9 cellular contexts compared by ENCODE assay signal in genomic region chr4:82801910-82802521, GRCh38. TPM values are rescaled to one million over a fixed set of nuclear protein-coding genes. Genes with fewer than 3 reads are reported as not detected.
A peak's percentile ranks its signal among the peaks of the same experiment; 100 is the strongest.
DNase-seq lines count a peak whose midpoint lies in the region; ATAC-seq and TF ChIP-seq lines count a peak whose summit lies in the region.
"Had no signal": no experiment of that assay in that cellular context is flagged by ENCODE, and none has a peak within 500 bp of the region (broad histone marks: within the 10 kb centered on the region; RNA-seq: fewer than 3 reads in every experiment).

No MANE protein-coding gene starts in this region.

- peak; percentile 29 for DNase-seq in COLO668 (lab: John Stamatoyannopoulos, UW; ENCODE audit: unreplicated experiment)
- no peak for DNase-seq in GM23338 (ENCODE audit: low spot score)
- DNase-seq in kidney tubule cell (ENCODE audit: low spot score): peak; percentile 38
- no peak for DNase-seq in activated CD8-positive, alpha-beta memory T cell treated with anti-CD3 and anti-CD28 coated beads, Interleukin-2, amount 50 U/mL, for 4 hours
- DNase-seq in SKM-1 (lab: John Stamatoyannopoulos, UW; ENCODE audit: unreplicated experiment): no peak
- DNase-seq: spleen had no signal

- H3K27me3 ChIP-seq in GM23338 (ENCODE audit: insufficient read depth): peaks cover 100% of the 10 kb centered on the region

- no peak overlapping the region for H3K4me3 ChIP-seq in GM23338
- H3K4me3 ChIP-seq: spleen had no signal

- no peak overlapping the region for H2AFZ ChIP-seq in GM23338

- no peak overlapping the region for H3K4me3 Mint-ChIP-seq in GM23338

- no peak for ATAC-seq in GM23338
- ATAC-seq in HG03045 (IDR thresholded peaks at IDR 0.05; ENCODE audit: unreplicated experiment): no peak
- no peak for ATAC-seq in HG02981 (IDR thresholded peaks at IDR 0.05; ENCODE audit: unreplicated experiment)

- no peak overlapping the region for H3K27ac Mint-ChIP-seq in GM23338

- H3K27ac ChIP-seq in GM23338 (ENCODE audit: low read depth): no peak overlapping the region
- H3K27ac ChIP-seq in VCaP: no peak overlapping the region
- H3K27ac ChIP-seq: spleen had no signal

- peaks cover 9% of the 10 kb centered on the region; the same call in 1 of the 2 replicates for H4K20me1 ChIP-seq in GM23338 (replicated peaks; ENCODE audit: insufficient read depth)

- no peaks in the 10 kb centered on the region for H3K36me3 ChIP-seq in GM23338 (ENCODE audit: insufficient read depth)
- H3K36me3 ChIP-seq: spleen had no signal

- peaks cover 16% of the 10 kb centered on the region for H3K4me1 Mint-ChIP-seq in GM23338

- H3K9me3 Mint-ChIP-seq in GM23338: no peaks in the 10 kb centered on the region

- no peaks in the 10 kb centered on the region for H3K79me2 ChIP-seq in GM23338 (replicated peaks; ENCODE audit: insufficient read depth)

- H3K4me1 ChIP-seq in GM23338 (ENCODE audit: insufficient read depth): peaks cover 7% of the 10 kb centered on the region

- H3F3A ChIP-seq in GM23338 (replicated peaks; ENCODE audit: low read depth): peaks cover 6% of the 10 kb centered on the region; the same call in 1 of the 2 replicates

- no peaks in the 10 kb centered on the region for H3K9me2 ChIP-seq in GM23338 (ENCODE audit: insufficient read depth)

- H3K27me3 Mint-ChIP-seq in GM23338 (ENCODE audit: insufficient read depth, low read depth, poor library complexity): peaks cover 53% of the 10 kb centered on the region

- TF ChIP-seq CTCF in GM23338 (conservative IDR thresholded peaks at IDR 0.05; ENCODE audit: low read depth in 2 of 2): peak; percentile 47 to 52
- peak; percentile 91 for TF ChIP-seq CTCF in VCaP (conservative IDR thresholded peaks at IDR 0.05)

- H3K4me2 ChIP-seq in GM23338: no peak overlapping the region

- no peaks in the 10 kb centered on the region for H3K36me3 Mint-ChIP-seq in GM23338 (ENCODE audit: low read depth)

TF ChIP-seq in GM23338, 12 proteins besides CTCF, POLR2A, EP300 and RAD21:
- TF ChIP-seq CREB1 (CRISPR knock-in tag; IDR thresholded peaks at IDR 0.05; ENCODE audit: low read depth) (no peak), EZH2 (IDR thresholded peaks at IDR 0.05; ENCODE audit: low read depth, unreplicated experiment) (no peak), ETS1 (IDR thresholded peaks at IDR 0.05) (no peak), JUNB (IDR thresholded peaks at IDR 0.05; ENCODE audit: unreplicated experiment) (no peak), STAT1 (IDR thresholded peaks at IDR 0.05; ENCODE audit: unreplicated experiment) (no peak), EZH2phosphoT487 (IDR thresholded peaks at IDR 0.05; ENCODE audit: unreplicated experiment) (no peak), POLR2AphosphoS5 (IDR thresholded peaks at IDR 0.05; ENCODE audit: low read depth) (no peak), REST (IDR thresholded peaks at IDR 0.05; ENCODE audit: unreplicated experiment) (no peak), ZNF114 (CRISPR knock-in tag; IDR thresholded peaks at IDR 0.05) (no peak), ZNF331 (CRISPR knock-in tag; IDR thresholded peaks at IDR 0.05; ENCODE audit: low read depth) (no peak), ZNF462 (CRISPR knock-in tag; IDR thresholded peaks at IDR 0.05) (no peak), NANOG (IDR thresholded peaks at IDR 0.05; ENCODE audit: borderline replicate concordance) (no peak)

RNA-seq across cellular contexts. Expression of gene SCD5, which starts 3.4 kb away (rescaled TPM):
- 1.5 and 1.6 TPM in 2 replicates for total RNA-seq in GM23338 (2014; rRNA removed; shearing (Covaris generic))
- 0.79 and 0.85 TPM in 2 replicates for polyA plus RNA-seq in GM23338 (2016; fragmentation: Nextera tagmentation; extraction: Ambion mirVana)

Comparison
In these comparisons a context has a peak if more than half of its experiments do, and no peak if none do; other contexts are left out.
1. DNase-seq: peak in COLO668 (single experiment) and kidney tubule cell (single experiment); none in GM23338 (single experiment), activated CD8-positive, alpha-beta memory T cell treated with anti-CD3 and anti-CD28 coated beads, Interleukin-2, amount 50 U/mL, for 4 hours (single experiment) and SKM-1 (single experiment).